In the genomic region with DNA sequence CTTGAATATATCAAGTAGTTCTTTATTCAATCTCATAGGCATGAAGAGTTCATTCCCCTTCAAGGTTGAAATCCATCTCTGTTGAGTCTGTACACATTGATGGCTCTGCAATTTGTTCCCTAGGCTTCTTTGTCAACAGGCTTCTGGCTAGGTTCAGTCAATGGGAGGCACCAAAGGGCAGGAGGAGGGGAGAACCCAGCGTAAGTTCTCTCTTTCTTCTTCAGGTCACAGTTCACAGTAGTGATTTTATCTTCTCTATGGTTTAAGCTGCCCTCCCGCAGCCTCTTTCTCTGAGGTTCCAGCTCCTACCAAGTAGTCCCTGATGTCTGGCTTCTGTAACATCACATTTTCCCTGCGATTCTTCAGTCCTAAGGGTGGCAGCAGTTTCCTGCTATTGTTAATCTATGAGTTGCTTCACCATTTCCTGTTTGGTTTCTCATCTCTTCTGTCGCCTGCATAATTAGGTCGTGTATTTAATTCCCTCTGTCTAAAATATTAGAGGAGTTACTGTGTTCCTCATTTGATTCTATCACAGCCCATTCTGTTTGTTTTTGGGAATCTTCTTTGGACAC, we compare ENCODE assay signal across 10 cellular contexts.
DNase-seq lines count a peak whose midpoint lies in the region; ATAC-seq, FAIRE-seq and TF ChIP-seq lines count a peak whose summit lies in the region.
"Had no signal": no experiment of that assay in that cellular context is flagged by ENCODE, and none has a peak within 500 bp of the region (broad histone marks: within the 10 kb centered on the region; RNA-seq: fewer than 3 reads in every experiment).

No MANE protein-coding gene starts in this region.

- dilution Hi-C loops in mammary epithelial cell (cut with HindIII; ENCODE audit: low sequenced_read_pairs) = no loop called here

- H3K9ac ChIP-seq in HepG2 (ENCODE audit: insufficient read depth, low read depth, low read length) (no peak overlapping the region), mammary epithelial cell (ENCODE audit: insufficient read depth, low read length) (no peak overlapping the region)

- H2AFZ ChIP-seq in HepG2 (ENCODE audit: low read length) = no peak overlapping the region
- no peak overlapping the region for H2AFZ ChIP-seq in mammary epithelial cell (ENCODE audit: low read depth, low read length)

- TF ChIP-seq RAD21 in HepG2 (CRISPR knock-in tag; IDR thresholded peaks at IDR 0.05) = no peak

- POLR2A ChIA-PET in HepG2 (lab: Yijun Ruan, JAX) = no interaction called here

- peak; percentile 31 for TF ChIP-seq CTCF in HepG2 (CRISPR knock-in tag; IDR thresholded peaks at IDR 0.05)
- peak in 2 of 11 experiments; percentile 17 to 35 for TF ChIP-seq CTCF in spleen (IDR thresholded peaks at IDR 0.05 in 8 of 11, conservative IDR thresholded peaks at IDR 0.05 in 3 of 11)
- TF ChIP-seq CTCF in mammary epithelial cell (conservative IDR thresholded peaks at IDR 0.05 in 1 of 2, IDR thresholded peaks at IDR 0.05 in 1 of 2; ENCODE audit: extremely low read depth in 1 of 2, insufficient read depth in 1 of 2, low read depth in 1 of 2, low read length in 2 of 2) = no peak

- H3K9me3 ChIP-seq in HepG2 (ENCODE audit: low read length) = no peaks in the 10 kb centered on the region
- no peaks in the 10 kb centered on the region for H3K9me3 ChIP-seq in spleen
- H3K9me3 ChIP-seq in mammary epithelial cell (replicated peaks; ENCODE audit: insufficient read depth, low read length) = no peaks in the 10 kb centered on the region
- no peaks in the 10 kb centered on the region for H3K9me3 ChIP-seq in HAP-1
- H3K9me3 ChIP-seq: adrenal gland had no signal

- H3K36me3 Mint-ChIP-seq in activated T-helper 17 cell treated with anti-CD3 and anti-CD28 coated beads, Interleukin-2, amount 50 U/mL, for 72 hours (ENCODE audit: low read depth) = no peaks in the 10 kb centered on the region

- no peak for TF ChIP-seq POLR2A in HepG2 (IDR thresholded peaks at IDR 0.05; ENCODE audit: insufficient read depth in 1 of 2, low read depth in 2 of 2, low read length in 2 of 2)
- TF ChIP-seq POLR2A in spleen (IDR thresholded peaks at IDR 0.05) = no peak

- no peak for FAIRE-seq in HepG2 (lab: Jason Lieb, UNC)

- peak overlapping the region; percentile 26 for H3K27ac Mint-ChIP-seq in activated T-helper 17 cell treated with anti-CD3 and anti-CD28 coated beads, Interleukin-2, amount 50 U/mL, for 72 hours

- H3K27me3 ChIP-seq in HepG2 (ENCODE audit: control insufficient read depth in 1 of 2, insufficient read depth in 2 of 2, low read length in 2 of 2) (no peaks in the 10 kb centered on the region; a peak in 1 of 5 replicates), spleen (replicated peaks in 1 of 7) (no peaks in the 10 kb centered on the region), mammary epithelial cell (ENCODE audit: insufficient read depth, low read length) (no peaks in the 10 kb centered on the region), HAP-1 (ENCODE audit: low read depth) (no peaks in the 10 kb centered on the region)
- H3K27me3 ChIP-seq: adrenal gland had no signal

- peaks cover 8% of the 10 kb centered on the region for H3K4me1 Mint-ChIP-seq in activated T-helper 17 cell treated with anti-CD3 and anti-CD28 coated beads, Interleukin-2, amount 50 U/mL, for 72 hours

- peaks cover 23% of the 10 kb centered on the region for H3K4me1 ChIP-seq in HepG2 (ENCODE audit: insufficient read depth, low read length)
- peaks cover 0 to 11% (median 5%) of the 10 kb centered on the region in 6 donors for H3K4me1 ChIP-seq in spleen
- H3K4me1 ChIP-seq in mammary epithelial cell (ENCODE audit: insufficient read depth, low read length) = peaks cover 10% of the 10 kb centered on the region
- H3K4me1 ChIP-seq in HAP-1 = peaks cover 18% of the 10 kb centered on the region
- H3K4me1 ChIP-seq: adrenal gland had no signal

- TF ChIP-seq EP300 in HepG2 (IDR thresholded peaks at IDR 0.05; ENCODE audit: low read depth in 2 of 2, low read length in 2 of 2) (no peak), HepG2 (CRISPR knock-in tag; IDR thresholded peaks at IDR 0.05; ENCODE audit: borderline replicate concordance) (no peak)

- H3K4me3 ChIP-seq in HepG2 (replicated peaks in 1 of 3; ENCODE audit: insufficient read depth in 1 of 3, low read depth in 2 of 3, low read length in 3 of 3) = no peak overlapping the region
- no peak overlapping the region for H3K4me3 ChIP-seq in spleen
- no peak overlapping the region for H3K4me3 ChIP-seq in mammary epithelial cell (replicated peaks in 1 of 3; ENCODE audit: insufficient read depth in 1 of 3, low read depth in 2 of 3, low read length in 3 of 3)
- no peak overlapping the region for H3K4me3 ChIP-seq in HAP-1
- H3K4me3 ChIP-seq: adrenal gland, skin epidermis had no signal

- H3K9me3 Mint-ChIP-seq in activated T-helper 17 cell treated with anti-CD3 and anti-CD28 coated beads, Interleukin-2, amount 50 U/mL, for 72 hours = no peaks in the 10 kb centered on the region

- H3K27ac ChIP-seq in HepG2 (ENCODE audit: extremely low read length, insufficient read depth, low read length) (no peak overlapping the region), spleen (peak overlapping the region in 3 of 8 donors; percentile 4 to 16 (median 16)), mammary epithelial cell (ENCODE audit: insufficient read depth, low read depth, low read length) (no peak overlapping the region)
- H3K27ac ChIP-seq: adrenal gland had no signal

- intact Hi-C loops in HepG2 (cut with micrococcal nuclease; ENCODE audit: unreplicated experiment) = loop anchor here (10.0 kb wide), 1 partner anchor 118 kb away; a partner anchor contains a TSS
- intact Hi-C loops in spleen (cut with DNase I; ENCODE audit: low total_unique reads) = no loop called here
- intact Hi-C loops in mammary epithelial cell (cut with micrococcal nuclease) = no loop called here

- DNase-seq in DMS153 treated with DMSO at 0.1 percent for 48 hours (lab: John Stamatoyannopoulos, UW; ENCODE audit: unreplicated experiment) (peak; percentile 39), M059J (ENCODE audit: low read depth) (peak; percentile 46), HepG2 (ENCODE audit: low spot score) (no peak), spleen (no peak), mammary epithelial cell (no peak), HAP-1 (ENCODE audit: low spot score in 2 of 2) (no peak)

- in situ Hi-C loops in HepG2 (cut with HindIII; ENCODE audit: extremely low pct_ligation_motif_present, low pct_unique_long_range_greater_than_20kb) = no loop called here
- in situ Hi-C loops in mammary epithelial cell (cut with MboI; ENCODE audit: low sequenced_read_pairs in 2 of 2) = no loop called here
- in situ Hi-C loops in HAP-1 (cut with MboI; ENCODE audit: low sequenced_read_pairs) = no loop called here

- 3% methylated on average over 5 of the region's 5 CpGs for WGBS in HepG2 (ENCODE audit: low lambda C conversion rate)
- 6 to 13% (median 8%) methylated on average over 5 of the region's 5 CpGs for WGBS in spleen, 5 donors
- 88% methylated on average over 5 of the region's 5 CpGs for WGBS in mammary epithelial cell (ENCODE audit: low coverage, missing lambda C conversion rate)

- no peaks in the 10 kb centered on the region for H3K27me3 Mint-ChIP-seq in activated T-helper 17 cell treated with anti-CD3 and anti-CD28 coated beads, Interleukin-2, amount 50 U/mL, for 72 hours

- H4K20me1 ChIP-seq in HepG2 (ENCODE audit: insufficient read depth, low read length) (no peaks in the 10 kb centered on the region), mammary epithelial cell (ENCODE audit: insufficient read depth, low read length) (no peaks in the 10 kb centered on the region)

- peak overlapping the region; percentile 55 for H3K4me3 Mint-ChIP-seq in activated T-helper 17 cell treated with anti-CD3 and anti-CD28 coated beads, Interleukin-2, amount 50 U/mL, for 72 hours

- no peaks in the 10 kb centered on the region for H3K79me2 ChIP-seq in HepG2 (ENCODE audit: insufficient read depth, low read length)
- no peaks in the 10 kb centered on the region for H3K79me2 ChIP-seq in mammary epithelial cell (ENCODE audit: insufficient read depth, low read length)

- H3K36me3 ChIP-seq in HepG2 (replicated peaks in 1 of 2; ENCODE audit: control insufficient read depth in 1 of 2, insufficient read depth in 2 of 2, low read length in 2 of 2) (no peaks in the 10 kb centered on the region), spleen (no peaks in the 10 kb centered on the region), mammary epithelial cell (ENCODE audit: insufficient read depth, low read length) (no peaks in the 10 kb centered on the region), HAP-1 (replicated peaks) (no peaks in the 10 kb centered on the region)
- H3K36me3 ChIP-seq: adrenal gland had no signal

- peak; percentile 96 for ATAC-seq in activated T-helper 17 cell treated with anti-CD3 and anti-CD28 coated beads, Interleukin-2, amount 50 U/mL, for 72 hours (replicated peaks)
- ATAC-seq in HepG2 (peak; percentile 39; the same call in 1 of the 3 replicates), HG02970 (IDR thresholded peaks at IDR 0.05; ENCODE audit: low FRiP score, unreplicated experiment) (no peak)

- no TSS peak for BruUV-seq in HepG2 (replicated peaks; lab: Mats Ljungman, UMichigan)
- BruUV-seq in mammary epithelial cell (replicated peaks; lab: Mats Ljungman, UMichigan) = no TSS peak

- no peak overlapping the region for H3K4me2 ChIP-seq in HepG2 (ENCODE audit: low read depth, low read length)
- no peak overlapping the region for H3K4me2 ChIP-seq in mammary epithelial cell (ENCODE audit: insufficient read depth, low read depth, low read length)

- CTCF ChIA-PET in HepG2 (lab: Yijun Ruan, JAX; ENCODE audit: low intra/inter-chr PET ratio, low total read pairs) = no interaction called here
- CTCF ChIA-PET in mammary epithelial cell (lab: Charles Lee; ENCODE audit: low non-redundant PET) = no interaction called here

TF ChIP-seq in HepG2, 621 proteins besides CTCF, POLR2A, EP300 and RAD21:
- TF ChIP-seq STAG1 (CRISPR knock-in tag; IDR thresholded peaks at IDR 0.05) (peak; percentile 23), KLF6 (CRISPR knock-in tag; IDR thresholded peaks at IDR 0.05) (no peak), CEBPG (CRISPR knock-in tag; IDR thresholded peaks at IDR 0.05) (0 out of 2 replicates have a peak, but pooled peaks have one; percentile 6)

Comparison
In these comparisons a context has a peak if more than half of its experiments do, and no peak if none do; other contexts are left out.
1. DNase-seq: peak in DMS153 treated with DMSO at 0.1 percent for 48 hours (single experiment) and M059J (single experiment); none in HepG2 (single experiment), spleen (single experiment), mammary epithelial cell (single experiment) and HAP-1 (0 of 2).